In genomic region chr11:117970400-117971024, GRCh38 we compare ENCODE assay signal across 11 cellular contexts. TPM values are rescaled to one million over a fixed set of nuclear protein-coding genes. Genes with fewer than 3 reads are reported as not detected.
A peak's percentile ranks its signal among the peaks of the same experiment; 100 is the strongest.
DNase-seq lines count a peak whose midpoint lies in the region; ATAC-seq, FAIRE-seq and TF ChIP-seq lines count a peak whose summit lies in the region.
"Had no signal": no experiment of that assay in that cellular context is flagged by ENCODE, and none has a peak within 500 bp of the region (broad histone marks: within the 10 kb centered on the region; RNA-seq: fewer than 3 reads in every experiment).

No MANE protein-coding gene starts in this region.

- ATAC-seq in right lobe of liver = peak; percentile 61 to 70 (median 68)
- no peak for ATAC-seq in HepG2
- ATAC-seq in RWPE2 (ENCODE audit: low read depth) = 0 out of 3 replicates have a peak, but pooled peaks have one; percentile 36
- ATAC-seq in upper lobe of right lung = peak; percentile 88

- peak in 1 of 3 donors; percentile 39 for DNase-seq in right lobe of liver
- no peak for DNase-seq in HepG2 (ENCODE audit: low spot score)
- no peak for DNase-seq in RWPE2 (ENCODE audit: low spot score)
- peak; percentile 58 for DNase-seq in epithelial cell of prostate (ENCODE audit: low read depth, low spot score)
- peak; percentile 40 for DNase-seq in upper lobe of right lung
- DNase-seq in A673 (ENCODE audit: low spot score) = no peak
- DNase-seq in HTR-8/SVneo (ENCODE audit: insufficient read length, low spot score) = no peak
- no peak for DNase-seq in retina
- DNase-seq: EL, mesendoderm had no signal

- H3K36me3 ChIP-seq in right lobe of liver (no peaks in the 10 kb centered on the region), HepG2 (replicated peaks in 1 of 2; ENCODE audit: control insufficient read depth in 1 of 2, insufficient read depth in 2 of 2, low read length in 2 of 2) (no peaks in the 10 kb centered on the region), RWPE2 (ENCODE audit: low read depth) (no peaks in the 10 kb centered on the region), upper lobe of right lung (no peaks in the 10 kb centered on the region), A673 (ENCODE audit: insufficient read depth, low read length, poor library complexity, severe bottlenecking) (no peaks in the 10 kb centered on the region)

- no peak overlapping the region for H3K4me3 ChIP-seq in right lobe of liver
- no peak overlapping the region for H3K4me3 ChIP-seq in HepG2 (replicated peaks in 1 of 3; ENCODE audit: insufficient read depth in 1 of 3, low read depth in 2 of 3, low read length in 3 of 3)
- no peak overlapping the region for H3K4me3 ChIP-seq in RWPE2 (ENCODE audit: severe bottlenecking)
- no peak overlapping the region for H3K4me3 ChIP-seq in upper lobe of right lung
- no peak overlapping the region for H3K4me3 ChIP-seq in A673 (ENCODE audit: low read depth, low read length, poor library complexity, severe bottlenecking)

- FAIRE-seq in HepG2 (lab: Jason Lieb, UNC) (no peak), HTR-8/SVneo (lab: Jason Lieb, UNC) (no peak)
- FAIRE-seq: TTC549 had no signal

- no peak overlapping the region for H3K9ac ChIP-seq in HepG2 (ENCODE audit: insufficient read depth, low read depth, low read length)

- CTCF ChIA-PET in HepG2 (lab: Yijun Ruan, JAX; ENCODE audit: low intra/inter-chr PET ratio, low total read pairs) = no interaction called here
- CTCF ChIA-PET in A673 (lab: Charles Lee) = no interaction called here

- no TSS peak for BruUV-seq in HepG2 (replicated peaks; lab: Mats Ljungman, UMichigan)
- no TSS peak for BruUV-seq in A673 (replicated peaks; lab: Mats Ljungman, UMichigan)

- TF ChIP-seq CTCF in right lobe of liver (IDR thresholded peaks at IDR 0.05) = no peak
- TF ChIP-seq CTCF in HepG2 (CRISPR knock-in tag; IDR thresholded peaks at IDR 0.05) = no peak
- TF ChIP-seq CTCF in RWPE2 (IDR thresholded peaks at IDR 0.05; ENCODE audit: poor library complexity, severe bottlenecking) = no peak
- no peak for TF ChIP-seq CTCF in upper lobe of right lung (IDR thresholded peaks at IDR 0.05)
- no peak for TF ChIP-seq CTCF in A673 (conservative IDR thresholded peaks at IDR 0.05; ENCODE audit: low read depth, low read length)

- in situ Hi-C loops in HepG2 (cut with HindIII; ENCODE audit: extremely low pct_ligation_motif_present, low pct_unique_long_range_greater_than_20kb) = no loop called here

- H3K9me3 ChIP-seq in right lobe of liver (no peaks in the 10 kb centered on the region), HepG2 (ENCODE audit: low read length) (no peaks in the 10 kb centered on the region), RWPE2 (ENCODE audit: severe bottlenecking) (no peaks in the 10 kb centered on the region), upper lobe of right lung (no peaks in the 10 kb centered on the region), A673 (ENCODE audit: low read depth, low read length, poor library complexity, severe bottlenecking) (no peaks in the 10 kb centered on the region)

- H3K27me3 ChIP-seq in right lobe of liver (no peaks in the 10 kb centered on the region), HepG2 (ENCODE audit: control insufficient read depth in 1 of 2, insufficient read depth in 2 of 2, low read length in 2 of 2) (peaks cover 0 to 41% of the 10 kb centered on the region in 2 experiments; a peak in 2 of 5 replicates), RWPE2 (ENCODE audit: insufficient read depth, poor library complexity, severe bottlenecking) (no peaks in the 10 kb centered on the region), upper lobe of right lung (no peaks in the 10 kb centered on the region), A673 (replicated peaks; ENCODE audit: insufficient read depth, low read depth, low read length, poor library complexity) (no peaks in the 10 kb centered on the region)

- POLR2A ChIA-PET in HepG2 (lab: Yijun Ruan, JAX) (no interaction called here), A673 (lab: Charles Lee; ENCODE audit: low non-redundant PET) (no interaction called here)

- no peak for TF ChIP-seq RAD21 in HepG2 (CRISPR knock-in tag; IDR thresholded peaks at IDR 0.05)

- TF ChIP-seq POLR2A in right lobe of liver (IDR thresholded peaks at IDR 0.05) = no peak
- no peak for TF ChIP-seq POLR2A in HepG2 (IDR thresholded peaks at IDR 0.05; ENCODE audit: insufficient read depth in 1 of 2, low read depth in 2 of 2, low read length in 2 of 2)

- no peak overlapping the region for H3K27ac ChIP-seq in right lobe of liver
- H3K27ac ChIP-seq in HepG2 (ENCODE audit: extremely low read length, insufficient read depth, low read length) = no peak overlapping the region
- no peak overlapping the region for H3K27ac ChIP-seq in RWPE2 (ENCODE audit: poor library complexity, severe bottlenecking)
- no peak overlapping the region for H3K27ac ChIP-seq in epithelial cell of prostate
- H3K27ac ChIP-seq in upper lobe of right lung = no peak overlapping the region
- H3K27ac ChIP-seq in A673 (ENCODE audit: low read depth, low read length, poor library complexity, severe bottlenecking) = no peak overlapping the region

- no peak overlapping the region for H3K4me2 ChIP-seq in HepG2 (ENCODE audit: low read depth, low read length)

- intact Hi-C loops in right lobe of liver (cut with DNase I) (no loop called here), HepG2 (cut with micrococcal nuclease; ENCODE audit: unreplicated experiment) (no loop called here), upper lobe of right lung (cut with DNase I) (no loop called here), A673 (cut with micrococcal nuclease; ENCODE audit: unreplicated experiment) (no loop called here)

- H3K79me2 ChIP-seq in HepG2 (ENCODE audit: insufficient read depth, low read length) = no peaks in the 10 kb centered on the region

- WGBS in right lobe of liver (ENCODE audit: insufficient coverage, low coverage, low lambda C conversion rate, missing lambda C conversion rate) = 22% methylated on average over 2 of the region's 4 CpGs
- WGBS in HepG2 (ENCODE audit: low lambda C conversion rate) = 0% methylated on average over 3 of the region's 4 CpGs

- no peak for TF ChIP-seq EP300 in HepG2 (IDR thresholded peaks at IDR 0.05; ENCODE audit: low read depth in 2 of 2, low read length in 2 of 2)
- TF ChIP-seq EP300 in HepG2 (CRISPR knock-in tag; IDR thresholded peaks at IDR 0.05; ENCODE audit: borderline replicate concordance) = no peak

- H2AFZ ChIP-seq in HepG2 (ENCODE audit: low read length) = no peak overlapping the region

- no peaks in the 10 kb centered on the region for H3K4me1 ChIP-seq in right lobe of liver
- H3K4me1 ChIP-seq in HepG2 (ENCODE audit: insufficient read depth, low read length) = no peaks in the 10 kb centered on the region
- H3K4me1 ChIP-seq in RWPE2 (ENCODE audit: insufficient read depth, poor library complexity, severe bottlenecking) = no peaks in the 10 kb centered on the region
- peaks cover 29% of the 10 kb centered on the region for H3K4me1 ChIP-seq in upper lobe of right lung
- no peaks in the 10 kb centered on the region for H3K4me1 ChIP-seq in A673 (ENCODE audit: insufficient read depth, low read length, poor library complexity, severe bottlenecking)

- H4K20me1 ChIP-seq in HepG2 (ENCODE audit: insufficient read depth, low read length) = no peaks in the 10 kb centered on the region

RNA-seq across cellular contexts. Expression of gene IL10RA, which starts 15.7 kb away (rescaled TPM):
- 10 to 100 TPM in 2 of 6 experiments, 1 to 10 TPM in 4; 4.9 to 17.9 (median 7.4) TPM for total RNA-seq in right lobe of liver
- total RNA-seq in HepG2 (2016; rRNA removed; fragmentation: Illumina TruSeq; extraction: Trizol) = not detected in 2 replicates
- not detected in 2 replicates for total RNA-seq in HepG2 (2016; cell fraction: cytosol; rRNA removed; fragmentation: Illumina TruSeq; extraction: Trizol; ENCODE audit: low read depth)
- total RNA-seq in HepG2 (2016; cell fraction: insoluble cytoplasmic fraction; rRNA removed; fragmentation: Illumina TruSeq; extraction: Trizol) = not detected in 2 replicates
- total RNA-seq in HepG2 (2016; cell fraction: membrane; rRNA removed; fragmentation: Illumina TruSeq; extraction: Trizol) = not detected in 2 replicates
- total RNA-seq in HepG2 (2016; cell fraction: nucleus; rRNA removed; fragmentation: Illumina TruSeq; extraction: Trizol) = not detected in 2 replicates
- 0.03 TPM in 1 of 2 replicates, not detected in the other for polyA plus RNA-seq in HepG2 (2011; rRNA removed)
- 0.01 TPM in 1 of 2 replicates, not detected in the other for polyA plus RNA-seq in HepG2 (2011; cell fraction: cytosol; rRNA removed)
- polyA plus RNA-seq in HepG2 (2011; cell fraction: nucleus; rRNA removed) = 0.07 TPM in 1 of 2 replicates, not detected in the other
- 0.29 TPM in 1 of 2 replicates, not detected in the other for polyA plus RNA-seq in HepG2 (2012)
- not detected in 2 replicates for polyA plus RNA-seq in HepG2 (2016; cell fraction: cytosol; fragmentation: Illumina TruSeq; extraction: Trizol; ENCODE audit: low read depth)
- polyA plus RNA-seq in HepG2 (2016; cell fraction: insoluble cytoplasmic fraction; fragmentation: Illumina TruSeq; extraction: Trizol; ENCODE audit: low read depth) = not detected in 2 replicates
- not detected in 2 replicates for polyA plus RNA-seq in HepG2 (2016; cell fraction: membrane; fragmentation: Illumina TruSeq; extraction: Trizol; ENCODE audit: low read depth)
- polyA plus RNA-seq in HepG2 (2016; cell fraction: nucleus; fragmentation: Illumina TruSeq; extraction: Trizol; ENCODE audit: insufficient read depth, low read depth) = not detected in 2 replicates
- polyA minus RNA-seq in HepG2 (2011; rRNA and poly(A)+ RNA removed; ENCODE audit: low replicate concordance) = 1.2 TPM in 1 of 2 replicates, not detected in the other
- polyA minus RNA-seq in HepG2 (2011; cell fraction: cytosol; rRNA and poly(A)+ RNA removed) = not detected in 2 replicates
- not detected in 2 replicates for polyA minus RNA-seq in HepG2 (2011; cell fraction: nucleus; rRNA and poly(A)+ RNA removed)
- total RNA-seq in upper lobe of right lung = 33.8 TPM
- total RNA-seq in A673 (2021) = not detected in 2 replicates

RNA-seq across cellular contexts. Expression of gene TMPRSS13, which starts 41.3 kb away (rescaled TPM):
- total RNA-seq in right lobe of liver (under 1 TPM in 3 of 6 experiments, not detected in 3; 0.09 to 0.61 (median 0.12) TPM), HepG2 (2016; rRNA removed; fragmentation: Illumina TruSeq; extraction: Trizol) (not detected in 2 replicates), upper lobe of right lung (9.9 TPM), A673 (2021) (not detected in 2 replicates)
- total RNA-seq in HepG2 (2016; cell fraction: cytosol; rRNA removed; fragmentation: Illumina TruSeq; extraction: Trizol; ENCODE audit: low read depth) = not detected in 2 replicates
- not detected in 2 replicates for total RNA-seq in HepG2 (2016; cell fraction: insoluble cytoplasmic fraction; rRNA removed; fragmentation: Illumina TruSeq; extraction: Trizol)
- total RNA-seq in HepG2 (2016; cell fraction: membrane; rRNA removed; fragmentation: Illumina TruSeq; extraction: Trizol) = not detected in 2 replicates
- not detected in 2 replicates for total RNA-seq in HepG2 (2016; cell fraction: nucleus; rRNA removed; fragmentation: Illumina TruSeq; extraction: Trizol)
- not detected in 2 replicates for polyA plus RNA-seq in HepG2 (2011; rRNA removed)
- not detected in 2 replicates for polyA plus RNA-seq in HepG2 (2011; cell fraction: cytosol; rRNA removed)
- polyA plus RNA-seq in HepG2 (2011; cell fraction: nucleus; rRNA removed) = not detected in 2 replicates
- not detected in 2 replicates for polyA plus RNA-seq in HepG2 (2012)
- not detected in 2 replicates for polyA plus RNA-seq in HepG2 (2016; cell fraction: cytosol; fragmentation: Illumina TruSeq; extraction: Trizol; ENCODE audit: low read depth)
- polyA plus RNA-seq in HepG2 (2016; cell fraction: insoluble cytoplasmic fraction; fragmentation: Illumina TruSeq; extraction: Trizol; ENCODE audit: low read depth) = not detected in 2 replicates
- not detected in 2 replicates for polyA plus RNA-seq in HepG2 (2016; cell fraction: membrane; fragmentation: Illumina TruSeq; extraction: Trizol; ENCODE audit: low read depth)
- polyA plus RNA-seq in HepG2 (2016; cell fraction: nucleus; fragmentation: Illumina TruSeq; extraction: Trizol; ENCODE audit: insufficient read depth, low read depth) = not detected in 2 replicates
- polyA minus RNA-seq in HepG2 (2011; rRNA and poly(A)+ RNA removed; ENCODE audit: low replicate concordance) = not detected in 2 replicates
- polyA minus RNA-seq in HepG2 (2011; cell fraction: cytosol; rRNA and poly(A)+ RNA removed) = not detected in 2 replicates
- not detected in 2 replicates for polyA minus RNA-seq in HepG2 (2011; cell fraction: nucleus; rRNA and poly(A)+ RNA removed)

Comparison
In these comparisons a context has a peak if more than half of its experiments do, and no peak if none do; other contexts are left out.
1. DNase-seq: peak in epithelial cell of prostate (single experiment) and upper lobe of right lung (single experiment); none in HepG2 (single experiment), RWPE2 (single experiment), A673 (single experiment), HTR-8/SVneo (single experiment) and retina (single experiment).